ENCODE assay signal across 1 cellular context in genomic region chr19:50315773-50316448, GRCh38.
TF ChIP-seq lines count a peak whose summit lies in the region.

No MANE protein-coding gene starts in this region.

TF ChIP-seq in GM12878, 131 proteins besides CTCF, POLR2A, EP300 and RAD21 (continued from another document and continues in another):
- TF ChIP-seq PRDM15 (CRISPR knock-in tag; IDR thresholded peaks at IDR 0.05) = no peak
- peak; percentile 60; the same call in 1 of the 2 replicates for TF ChIP-seq RELB (IDR thresholded peaks at IDR 0.05; ENCODE audit: low read depth)
- TF ChIP-seq NBN (IDR thresholded peaks at IDR 0.05) = peak; percentile 78
- no peak for TF ChIP-seq ZNF687 (IDR thresholded peaks at IDR 0.05)
- TF ChIP-seq RBBP5 (conservative IDR thresholded peaks at IDR 0.05) = no peak
- TF ChIP-seq NR2C1 (IDR thresholded peaks at IDR 0.05) = no peak
- no peak for TF ChIP-seq EZH2 (IDR thresholded peaks at IDR 0.05; ENCODE audit: borderline replicate concordance, control insufficient read depth, low read depth, low read length)
- no peak for TF ChIP-seq E4F1 (IDR thresholded peaks at IDR 0.05; ENCODE audit: borderline replicate concordance, partially characterized antibody)
- 0 out of 2 replicates have a peak, but pooled peaks have one; percentile 37 for TF ChIP-seq TCF12 (IDR thresholded peaks at IDR 0.05; ENCODE audit: low read depth, low read length)
- TF ChIP-seq ZBTB33 (IDR thresholded peaks at IDR 0.05) = no peak
- TF ChIP-seq DPF2 (IDR thresholded peaks at IDR 0.05) = no peak
- peak; percentile 48 for TF ChIP-seq RUNX3 (IDR thresholded peaks at IDR 0.05; ENCODE audit: low read length)
- TF ChIP-seq JUND (IDR thresholded peaks at IDR 0.05; ENCODE audit: low read depth, low read length) = no peak
- peak; percentile 52; the same call in 1 of the 2 replicates for TF ChIP-seq BRCA1 (IDR thresholded peaks at IDR 0.05; ENCODE audit: low read depth, low read length)
- no peak for TF ChIP-seq CEBPZ (IDR thresholded peaks at IDR 0.05; ENCODE audit: low read depth, low read length)
- TF ChIP-seq SPI1 (IDR thresholded peaks at IDR 0.05; ENCODE audit: borderline replicate concordance, insufficient read depth, low read depth, low read length) = peak; percentile 11; the same call in 1 of the 2 replicates
- TF ChIP-seq TAF1 (IDR thresholded peaks at IDR 0.05; ENCODE audit: borderline replicate concordance, low read depth, low read length) = no peak
- no peak for TF ChIP-seq ASH2L (IDR thresholded peaks at IDR 0.05; ENCODE audit: borderline replicate concordance, low read depth)
- no peak for TF ChIP-seq FOXK2 (IDR thresholded peaks at IDR 0.05)
- TF ChIP-seq ZZZ3 (IDR thresholded peaks at IDR 0.05; ENCODE audit: control insufficient read depth, insufficient read length, low read depth) = no peak
- TF ChIP-seq SREBF2 (IDR thresholded peaks at IDR 0.05; ENCODE audit: low read length) = no peak
- TF ChIP-seq SIX5 (IDR thresholded peaks at IDR 0.05; ENCODE audit: low read depth, low read length, severe bottlenecking) = no peak
- TF ChIP-seq BHLHE40 (IDR thresholded peaks at IDR 0.05; ENCODE audit: borderline replicate concordance in 1 of 2, low read depth in 2 of 2, low read length in 1 of 2) = peak in 1 of 2 experiments; percentile 46; a peak in 1 of 4 replicates
- TF ChIP-seq JUNB (IDR thresholded peaks at IDR 0.05) = no peak
- no peak for TF ChIP-seq TCF3 (IDR thresholded peaks at IDR 0.05; ENCODE audit: borderline replicate concordance, insufficient read depth, low read depth, low read length)
- TF ChIP-seq YY1 (IDR thresholded peaks at IDR 0.05; ENCODE audit: low read depth, low read length) = peak; percentile 24; the same call in 1 of the 2 replicates
- TF ChIP-seq NFYA (IDR thresholded peaks at IDR 0.05; ENCODE audit: borderline replicate concordance, low read depth, low read length) = no peak
- TF ChIP-seq ZNF384 (IDR thresholded peaks at IDR 0.05; ENCODE audit: borderline replicate concordance, low read depth, low read length) = no peak
- no peak for TF ChIP-seq ZNF217 (IDR thresholded peaks at IDR 0.05)
- no peak for TF ChIP-seq ZBTB4 (CRISPR knock-in tag; IDR thresholded peaks at IDR 0.05)
- TF ChIP-seq BCLAF1 (IDR thresholded peaks at IDR 0.05) = no peak
